In genomic region chr7:111568870-111569462, GRCh38 we compare ENCODE assay signal across 17 cellular contexts. TPM values are rescaled to one million over a fixed set of nuclear protein-coding genes. Genes with fewer than 3 reads are reported as not detected.
DNase-seq lines count a peak whose midpoint lies in the region; ATAC-seq lines count a peak whose summit lies in the region.
"Had no signal": no experiment of that assay in that cellular context is flagged by ENCODE, and none has a peak within 500 bp of the region (broad histone marks: within the 10 kb centered on the region; RNA-seq: fewer than 3 reads in every experiment).

No MANE protein-coding gene starts in this region.

- no peak for DNase-seq in G401 (ENCODE audit: low spot score)
- DNase-seq in effector memory CD4-positive, alpha-beta T cell, result no peak
- no peak for DNase-seq in MG63
- DNase-seq: activated CD4-positive, CD25-positive, alpha-beta regulatory T cell; activated gamma-delta T cell; aorta; CD8-positive, alpha-beta memory T cell; KG1; NCI-H1105 treated with DMSO at 0.1 percent for 48 hours; NCI-H2171 had no signal

- ATAC-seq in GM18499 (IDR thresholded peaks at IDR 0.05; ENCODE audit: insufficient read depth, unreplicated experiment), result peak; percentile 90
- peak; percentile 72 for ATAC-seq in GM21381 (IDR thresholded peaks at IDR 0.05; ENCODE audit: unreplicated experiment)
- peak; percentile 85 for ATAC-seq in HG02884 (IDR thresholded peaks at IDR 0.05; ENCODE audit: unreplicated experiment)
- peak; percentile 93 for ATAC-seq in HG03565 (IDR thresholded peaks at IDR 0.05; ENCODE audit: unreplicated experiment)
- ATAC-seq in GM18517 (IDR thresholded peaks at IDR 0.05; ENCODE audit: unreplicated experiment), result no peak
- ATAC-seq: Right ventricle myocardium inferior had no signal

- H3K9me3 ChIP-seq in effector memory CD4-positive, alpha-beta T cell (ENCODE audit: control insufficient read depth, low read length), result no peaks in the 10 kb centered on the region
- no peaks in the 10 kb centered on the region for H3K9me3 ChIP-seq in MG63
- H3K9me3 ChIP-seq: vagina had no signal

- H3K36me3 ChIP-seq in effector memory CD4-positive, alpha-beta T cell (ENCODE audit: control insufficient read depth, insufficient read depth, low read length), result no peaks in the 10 kb centered on the region
- no peaks in the 10 kb centered on the region for H3K36me3 ChIP-seq in MG63
- H3K36me3 ChIP-seq: vagina had no signal

- H3K4me3 ChIP-seq in effector memory CD4-positive, alpha-beta T cell (ENCODE audit: insufficient read depth, low read depth, low read length, poor library complexity, severe bottlenecking), result no peak overlapping the region
- H3K4me3 ChIP-seq in MG63, result no peak overlapping the region
- H3K4me3 ChIP-seq: vagina had no signal

- in situ Hi-C loops in G401 (cut with HindIII; ENCODE audit: low sequenced_read_pairs), result no loop called here

- no peaks in the 10 kb centered on the region for H3K27me3 ChIP-seq in effector memory CD4-positive, alpha-beta T cell (replicated peaks; ENCODE audit: control insufficient read depth, insufficient read depth, low read length, poor library complexity, severe bottlenecking)
- no peaks in the 10 kb centered on the region for H3K27me3 ChIP-seq in MG63
- H3K27me3 ChIP-seq: vagina had no signal

- no peaks in the 10 kb centered on the region for H3K4me1 ChIP-seq in effector memory CD4-positive, alpha-beta T cell (ENCODE audit: control insufficient read depth, insufficient read depth, low read length, poor library complexity, severe bottlenecking)
- H3K4me1 ChIP-seq: vagina had no signal

- no peak overlapping the region for H3K27ac ChIP-seq in effector memory CD4-positive, alpha-beta T cell (ENCODE audit: insufficient read depth, low read length, poor library complexity, severe bottlenecking)
- H3K27ac ChIP-seq: vagina had no signal

RNA-seq across cellular contexts. Expression of gene IMMP2L, which starts 6.7 kb away (rescaled TPM):
- total RNA-seq in G401 (2014; rRNA removed; shearing (Covaris generic)), result 22.9 and 28.7 TPM in 2 replicates
- total RNA-seq in MG63 (2014; rRNA removed; shearing (Covaris generic); ENCODE audit: low replicate concordance), result 1.5 and 8.8 TPM in 2 replicates
